9 cellular contexts compared by ENCODE assay signal in genomic region chr2:170505631-170506270, GRCh38.
DNase-seq lines count a peak whose midpoint lies in the region; ATAC-seq and TF ChIP-seq lines count a peak whose summit lies in the region.
"Had no signal": no experiment of that assay in that cellular context is flagged by ENCODE, and none has a peak within 500 bp of the region (broad histone marks: within the 10 kb centered on the region; RNA-seq: fewer than 3 reads in every experiment).

No MANE protein-coding gene starts in this region.

- no peak overlapping the region for H3K23ac ChIP-seq in trophoblast cell (ENCODE audit: low read length)

- H2AK5ac ChIP-seq in trophoblast cell (ENCODE audit: low read length), result no peak overlapping the region

- H3K27ac ChIP-seq in GM23248, result no peak overlapping the region
- H3K27ac ChIP-seq in angular gyrus (ENCODE audit: low read depth, low read length), result peak overlapping the region; percentile 46
- H3K27ac ChIP-seq in heart right ventricle, result peak overlapping the region in 8 of 10 donors; percentile 20 to 68 (median 60)
- H3K27ac ChIP-seq in psoas muscle, result peak overlapping the region; percentile 32
- H3K27ac ChIP-seq in trophoblast cell (ENCODE audit: low read depth, low read length), result no peak overlapping the region

- H3K9me3 ChIP-seq in GM23248 (ENCODE audit: low read depth) (no peaks in the 10 kb centered on the region), heart right ventricle (no peaks in the 10 kb centered on the region), psoas muscle (no peaks in the 10 kb centered on the region), trophoblast cell (ENCODE audit: insufficient read depth, low read depth, low read length) (no peaks in the 10 kb centered on the region)

- no peak overlapping the region for H3K4ac ChIP-seq in trophoblast cell (ENCODE audit: low read depth, low read length)

- H4K20me1 ChIP-seq in GM23248 (ENCODE audit: insufficient read depth), result no peaks in the 10 kb centered on the region

- no peaks in the 10 kb centered on the region for H3K4me1 ChIP-seq in GM23248 (ENCODE audit: insufficient read depth)
- H3K4me1 ChIP-seq in heart right ventricle, result peaks cover 0 to 47% (median 21%) of the 10 kb centered on the region in 9 donors
- peaks cover 4% of the 10 kb centered on the region for H3K4me1 ChIP-seq in psoas muscle
- H3K4me1 ChIP-seq in trophoblast cell (ENCODE audit: control insufficient read depth in 1 of 2, insufficient read depth in 2 of 2, low read length in 2 of 2), result no peaks in the 10 kb centered on the region

- H3K79me2 ChIP-seq in GM23248 (ENCODE audit: insufficient read depth), result no peaks in the 10 kb centered on the region
- H3K79me2 ChIP-seq in trophoblast cell (ENCODE audit: control insufficient read depth, insufficient read depth, low read length, poor library complexity), result no peaks in the 10 kb centered on the region

- no peak overlapping the region for H3K14ac ChIP-seq in trophoblast cell (ENCODE audit: low read length)

- no peaks in the 10 kb centered on the region for H3F3A ChIP-seq in GM23248 (ENCODE audit: insufficient read depth)

- H4K12ac ChIP-seq in trophoblast cell (ENCODE audit: low read depth, low read length), result no peak overlapping the region

- no peak overlapping the region for H3K18ac ChIP-seq in trophoblast cell (ENCODE audit: low read length)

- H2AFZ ChIP-seq in GM23248 (no peak overlapping the region), trophoblast cell (ENCODE audit: insufficient read depth, low read length, poor library complexity) (no peak overlapping the region)

- H3K36me3 ChIP-seq in GM23248 (ENCODE audit: low read depth) (no peaks in the 10 kb centered on the region), heart right ventricle (no peaks in the 10 kb centered on the region), psoas muscle (ENCODE audit: insufficient read depth in 1 of 2, low read depth in 1 of 2) (no peaks in the 10 kb centered on the region), trophoblast cell (ENCODE audit: control insufficient read depth in 1 of 2, insufficient read depth in 2 of 2, low read length in 2 of 2) (no peaks in the 10 kb centered on the region)

- H3K9ac ChIP-seq in GM23248, result no peak overlapping the region
- H3K9ac ChIP-seq in trophoblast cell (ENCODE audit: low read length), result no peak overlapping the region

- DNase-seq in GM23248 (peak; percentile 32), heart right ventricle (peak; percentile 66 to 69), psoas muscle (peak; percentile 53 to 79), GF-D8 (lab: John Stamatoyannopoulos, UW) (no peak), trophoblast cell (no peak)
- DNase-seq: DMS153 had no signal

- H4K8ac ChIP-seq in trophoblast cell (ENCODE audit: low read depth, low read length), result no peak overlapping the region

- ATAC-seq in heart right ventricle (peak; percentile 59 to 86 (median 78)), psoas muscle (peak in 1 of 4 donors; percentile 32), HG03045 (IDR thresholded peaks at IDR 0.05; ENCODE audit: unreplicated experiment) (no peak), HG02870 (IDR thresholded peaks at IDR 0.05; ENCODE audit: unreplicated experiment) (no peak)

- no peaks in the 10 kb centered on the region for H3K9me2 ChIP-seq in GM23248 (ENCODE audit: insufficient read depth)

- H3K4me2 ChIP-seq in GM23248 (ENCODE audit: unreplicated experiment) (no peak overlapping the region), trophoblast cell (ENCODE audit: low read length) (no peak overlapping the region)

- intact Hi-C loops in heart right ventricle (cut with DNase I) (loop anchor here in 2 of 10 donors (10.0 kb wide), 1 partner anchor 209 kb away; the partner anchor contains the start of gene SP5 (in 2 of the 2)), psoas muscle (cut with DNase I) (no loop called here)

- H3K79me1 ChIP-seq in trophoblast cell (ENCODE audit: low read length), result no peaks in the 10 kb centered on the region

- no peak overlapping the region for H3K4me3 ChIP-seq in GM23248
- peak overlapping the region in 4 of 10 donors; percentile 22 to 29 (median 26) for H3K4me3 ChIP-seq in heart right ventricle
- H3K4me3 ChIP-seq in psoas muscle, result no peak overlapping the region
- no peak overlapping the region for H3K4me3 ChIP-seq in trophoblast cell (ENCODE audit: low read depth, low read length)

- TF ChIP-seq CTCF in heart right ventricle (IDR thresholded peaks at IDR 0.05) (no peak), psoas muscle (IDR thresholded peaks at IDR 0.05) (no peak)

- no peak overlapping the region for H2BK120ac ChIP-seq in trophoblast cell (ENCODE audit: insufficient read depth, low read length, poor library complexity)

- in situ Hi-C loops in GM23248 (cut with MboI), result no loop called here

- no peak overlapping the region for H4K91ac ChIP-seq in trophoblast cell (ENCODE audit: low read depth, low read length)

- H3K27me3 ChIP-seq in GM23248 (replicated peaks; ENCODE audit: insufficient read depth) (peaks cover 5% of the 10 kb centered on the region; the same call in 1 of the 2 replicates), heart right ventricle (peaks cover 0 to 14% (median 0%) of the 10 kb centered on the region in 7 donors), psoas muscle (ENCODE audit: insufficient read depth in 3 of 3, low read length in 2 of 3) (no peaks in the 10 kb centered on the region), trophoblast cell (ENCODE audit: insufficient read depth, low read length) (no peaks in the 10 kb centered on the region)

- H2BK5ac ChIP-seq in trophoblast cell (ENCODE audit: low read depth, low read length, poor library complexity), result no peak overlapping the region

- 4 to 11% methylated on average over 6 of the region's 6 CpGs for WGBS in GM23248 (ENCODE audit: low coverage in 1 of 2, low lambda C conversion rate in 2 of 2, missing lambda C conversion rate in 2 of 2), 2 experiments
- WGBS in heart right ventricle, 2 donors, result 23 to 36% methylated on average over 6 of the region's 6 CpGs
- WGBS in psoas muscle, 3 donors, result 28 to 30% (median 29%) methylated on average over 6 of the region's 6 CpGs
- no CpG with 5 or more reads among the region's 6 CpGs for WGBS in trophoblast cell (ENCODE audit: extremely low coverage, insufficient coverage, insufficient read length)

- no peak overlapping the region for H2BK12ac ChIP-seq in trophoblast cell (ENCODE audit: low read length)

Comparison
In these comparisons a context has a peak if more than half of its experiments do, and no peak if none do; other contexts are left out.
1. DNase-seq: peak in GM23248 (single experiment), heart right ventricle (2 of 2) and psoas muscle (2 of 2); none in GF-D8 (single experiment) and trophoblast cell (0 of 2).
2. H3K27ac ChIP-seq: peak in angular gyrus (single experiment), heart right ventricle (8 of 10) and psoas muscle (single experiment); none in GM23248 (single experiment) and trophoblast cell (single experiment).
3. ATAC-seq: peak in heart right ventricle (8 of 8); none in HG03045 (single experiment) and HG02870 (single experiment).